In the genomic region with DNA sequence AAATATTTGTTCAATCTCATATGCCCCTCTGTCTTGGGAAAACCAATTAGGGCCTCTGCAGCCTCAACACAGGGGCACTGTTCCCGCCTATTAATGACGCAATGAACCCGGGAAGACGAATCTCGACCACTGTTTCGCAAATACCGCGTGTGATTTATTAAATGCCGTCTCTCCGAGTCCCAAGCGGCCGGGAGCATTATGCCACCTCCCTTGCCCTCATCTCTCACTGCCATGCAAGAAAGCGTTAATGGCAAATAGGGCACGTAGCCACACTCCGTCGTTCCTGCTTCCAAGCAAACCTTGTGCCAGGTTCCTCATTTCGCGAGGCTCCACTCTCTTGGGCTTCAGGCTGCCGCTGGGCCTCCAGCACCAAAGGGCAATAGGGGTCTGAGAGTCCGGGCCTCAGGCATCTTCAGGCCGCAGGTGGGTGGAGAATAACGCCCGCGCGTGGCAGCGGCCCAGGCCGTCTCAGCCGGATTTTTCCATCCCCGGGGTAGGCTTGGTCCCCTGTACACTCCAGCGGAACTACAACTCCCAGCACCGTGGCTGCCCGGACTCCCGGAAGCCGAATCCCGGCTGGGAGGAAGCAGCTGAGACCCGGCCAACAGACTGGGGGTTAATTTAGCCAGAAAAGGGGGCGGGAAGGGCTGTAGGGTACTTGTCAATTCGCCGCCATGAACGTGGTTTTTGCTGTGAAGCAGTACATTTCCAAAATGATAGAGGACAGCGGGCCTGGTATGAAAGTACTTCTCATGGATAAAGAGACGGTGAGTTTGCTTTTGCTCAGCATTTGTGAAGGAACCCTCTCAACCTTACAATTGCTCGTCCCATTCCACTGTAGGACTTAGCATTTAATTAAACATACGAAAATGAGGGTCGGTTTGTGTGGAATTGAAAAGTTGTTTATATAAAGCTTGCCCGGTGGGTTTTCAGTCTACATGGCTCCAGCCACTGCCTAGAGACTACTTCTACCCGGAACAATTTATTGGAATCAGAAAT, we compare ENCODE assay signal across 1 cellular context.
TF ChIP-seq lines count a peak whose summit lies in the region.

A gene with protein sequence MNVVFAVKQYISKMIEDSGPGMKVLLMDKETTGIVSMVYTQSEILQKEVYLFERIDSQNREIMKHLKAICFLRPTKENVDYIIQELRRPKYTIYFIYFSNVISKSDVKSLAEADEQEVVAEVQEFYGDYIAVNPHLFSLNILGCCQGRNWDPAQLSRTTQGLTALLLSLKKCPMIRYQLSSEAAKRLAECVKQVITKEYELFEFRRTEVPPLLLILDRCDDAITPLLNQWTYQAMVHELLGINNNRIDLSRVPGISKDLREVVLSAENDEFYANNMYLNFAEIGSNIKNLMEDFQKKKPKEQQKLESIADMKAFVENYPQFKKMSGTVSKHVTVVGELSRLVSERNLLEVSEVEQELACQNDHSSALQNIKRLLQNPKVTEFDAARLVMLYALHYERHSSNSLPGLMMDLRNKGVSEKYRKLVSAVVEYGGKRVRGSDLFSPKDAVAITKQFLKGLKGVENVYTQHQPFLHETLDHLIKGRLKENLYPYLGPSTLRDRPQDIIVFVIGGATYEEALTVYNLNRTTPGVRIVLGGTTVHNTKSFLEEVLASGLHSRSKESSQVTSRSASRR (plus strand): TSS at position 593 of the 999 bp plus-strand sequence. CDS start 82 bp downstream, at position 675.

TF ChIP-seq in HEK293, 187 proteins besides CTCF, POLR2A, EP300 and RAD21 (continued from another document):
- TF ChIP-seq, protein P1, sequence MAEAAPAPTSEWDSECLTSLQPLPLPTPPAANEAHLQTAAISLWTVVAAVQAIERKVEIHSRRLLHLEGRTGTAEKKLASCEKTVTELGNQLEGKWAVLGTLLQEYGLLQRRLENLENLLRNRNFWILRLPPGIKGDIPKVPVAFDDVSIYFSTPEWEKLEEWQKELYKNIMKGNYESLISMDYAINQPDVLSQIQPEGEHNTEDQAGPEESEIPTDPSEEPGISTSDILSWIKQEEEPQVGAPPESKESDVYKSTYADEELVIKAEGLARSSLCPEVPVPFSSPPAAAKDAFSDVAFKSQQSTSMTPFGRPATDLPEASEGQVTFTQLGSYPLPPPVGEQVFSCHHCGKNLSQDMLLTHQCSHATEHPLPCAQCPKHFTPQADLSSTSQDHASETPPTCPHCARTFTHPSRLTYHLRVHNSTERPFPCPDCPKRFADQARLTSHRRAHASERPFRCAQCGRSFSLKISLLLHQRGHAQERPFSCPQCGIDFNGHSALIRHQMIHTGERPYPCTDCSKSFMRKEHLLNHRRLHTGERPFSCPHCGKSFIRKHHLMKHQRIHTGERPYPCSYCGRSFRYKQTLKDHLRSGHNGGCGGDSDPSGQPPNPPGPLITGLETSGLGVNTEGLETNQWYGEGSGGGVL (tag by site-specific recombination; IDR thresholded peaks at IDR 0.05): no peak; the same call in 1 of the 2 replicates
- TF ChIP-seq ZNF571 (tag by site-specific recombination; IDR thresholded peaks at IDR 0.05): no peak
- no peak for TF ChIP-seq ZNF791 (tag by site-specific recombination; IDR thresholded peaks at IDR 0.05)
- TF ChIP-seq ZNF324 (tag by site-specific recombination; IDR thresholded peaks at IDR 0.05): peak; percentile 88
- TF ChIP-seq ZNF560 (tag by site-specific recombination; IDR thresholded peaks at IDR 0.05; ENCODE audit: borderline replicate concordance): no peak
- no peak for TF ChIP-seq ZNF585B (tag by site-specific recombination; IDR thresholded peaks at IDR 0.05)
- TF ChIP-seq SCRT2 (tag by site-specific recombination; IDR thresholded peaks at IDR 0.05): peak; percentile 80
- TF ChIP-seq ZNF76 (tag by site-specific recombination; IDR thresholded peaks at IDR 0.05; ENCODE audit: borderline replicate concordance, low read depth): peak; percentile 91
- no peak for TF ChIP-seq ZNF426 (tag by site-specific recombination; IDR thresholded peaks at IDR 0.05)
- no peak for TF ChIP-seq ZNF670 (tag by site-specific recombination; IDR thresholded peaks at IDR 0.05; ENCODE audit: low read depth)
- TF ChIP-seq ZBTB1 (tag by site-specific recombination; IDR thresholded peaks at IDR 0.05): no peak
TF ChIP-seq in HEK293: peak in this region for 79.
